16 cellular contexts compared by ENCODE assay signal in the genomic region with DNA sequence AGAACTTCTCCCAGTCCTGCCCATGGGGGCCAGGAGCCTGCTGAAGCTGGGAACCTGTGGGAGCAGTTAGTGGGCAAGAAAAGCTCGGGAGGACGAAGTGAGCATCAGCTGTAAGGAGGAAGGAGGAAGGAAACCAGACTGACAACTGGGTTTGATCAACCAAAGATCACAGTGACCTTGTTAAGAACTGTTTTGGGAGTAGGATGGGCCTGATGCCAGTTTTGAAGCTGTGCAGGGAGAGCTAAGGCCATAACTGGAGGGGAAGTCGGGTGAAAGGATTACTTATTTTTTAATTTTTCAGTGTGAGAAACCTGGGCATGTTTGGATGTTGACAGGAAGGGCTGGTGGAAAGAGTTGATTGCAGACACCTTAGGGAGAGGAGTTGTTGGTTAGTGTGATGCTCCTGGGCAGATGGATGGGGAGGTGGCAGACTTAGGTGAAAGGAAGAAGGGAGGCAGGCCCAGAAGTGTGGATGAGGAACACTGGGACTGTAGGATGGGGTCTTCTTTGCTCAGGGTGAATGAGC. TPM values are rescaled to one million over a fixed set of nuclear protein-coding genes. Genes with fewer than 3 reads are reported as not detected.
A peak's percentile ranks its signal among the peaks of the same experiment; 100 is the strongest.
DNase-seq lines count a peak whose midpoint lies in the region; ATAC-seq and TF ChIP-seq lines count a peak whose summit lies in the region.
"Had no signal": no experiment of that assay in that cellular context is flagged by ENCODE, and none has a peak within 500 bp of the region (broad histone marks: within the 10 kb centered on the region; RNA-seq: fewer than 3 reads in every experiment).

No MANE protein-coding gene starts in this region.

- CTCF ChIA-PET in activated CD8-positive, alpha-beta T cell treated with anti-CD3 and anti-CD28 coated beads for 36 hours (lab: Charles Lee) = no interaction called here
- CTCF ChIA-PET in activated CD8-positive, alpha-beta T cell treated with anti-CD3 and anti-CD28 coated beads, Interleukin-2, amount 10 ng/mL, durations not matched to agents 7 days and 5 days (lab: Charles Lee) = no interaction called here
- CTCF ChIA-PET in mammary epithelial cell (lab: Charles Lee; ENCODE audit: low non-redundant PET) = no interaction called here

- H3K9me3 ChIP-seq in mammary epithelial cell (replicated peaks; ENCODE audit: insufficient read depth, low read length) = no peaks in the 10 kb centered on the region
- no peaks in the 10 kb centered on the region for H3K9me3 ChIP-seq in hepatocyte (ENCODE audit: low read depth)
- no peaks in the 10 kb centered on the region for H3K9me3 ChIP-seq in suprapubic skin
- H3K9me3 ChIP-seq: left lung, pancreas had no signal

- ATAC-seq in activated CD8-positive, alpha-beta T cell treated with anti-CD3 and anti-CD28 coated beads for 36 hours = no peak
- no peak for ATAC-seq in activated CD8-positive, alpha-beta T cell treated with anti-CD3 and anti-CD28 coated beads, Interleukin-2, amount 10 ng/mL, durations not matched to agents 7 days and 5 days
- ATAC-seq in GM21515 (IDR thresholded peaks at IDR 0.05; ENCODE audit: unreplicated experiment) = no peak

- no peaks in the 10 kb centered on the region for H3K9me3 Mint-ChIP-seq in activated CD8-positive, alpha-beta T cell treated with anti-CD3 and anti-CD28 coated beads for 36 hours
- no peaks in the 10 kb centered on the region for H3K9me3 Mint-ChIP-seq in activated CD8-positive, alpha-beta T cell treated with anti-CD3 and anti-CD28 coated beads, Interleukin-2, amount 10 ng/mL, durations not matched to agents 7 days and 5 days (ENCODE audit: insufficient read depth)
- H3K9me3 Mint-ChIP-seq: IgD-negative memory B cell had no signal

- no peaks in the 10 kb centered on the region for H3K9me2 ChIP-seq in hepatocyte (replicated peaks; ENCODE audit: insufficient read depth)

- TF ChIP-seq CTCF in activated CD8-positive, alpha-beta T cell treated with anti-CD3 and anti-CD28 coated beads for 36 hours (IDR thresholded peaks at IDR 0.05) = no peak
- no peak for TF ChIP-seq CTCF in mammary epithelial cell (conservative IDR thresholded peaks at IDR 0.05 in 1 of 2, IDR thresholded peaks at IDR 0.05 in 1 of 2; ENCODE audit: extremely low read depth in 1 of 2, insufficient read depth in 1 of 2, low read depth in 1 of 2, low read length in 2 of 2)
- TF ChIP-seq CTCF in hepatocyte (IDR thresholded peaks at IDR 0.05; ENCODE audit: poor library complexity) = no peak
- TF ChIP-seq CTCF in suprapubic skin (IDR thresholded peaks at IDR 0.05) = no peak

- intact Hi-C loops in activated CD8-positive, alpha-beta T cell treated with anti-CD3 and anti-CD28 coated beads for 36 hours (cut with micrococcal nuclease) = no loop called here
- intact Hi-C loops in mammary epithelial cell (cut with micrococcal nuclease) = loop anchor here (5.0 kb wide), 1 partner anchor 56 kb away; no protein-coding TSS in a partner anchor

- no peak overlapping the region for H3K4me3 Mint-ChIP-seq in activated CD8-positive, alpha-beta T cell treated with anti-CD3 and anti-CD28 coated beads for 36 hours
- H3K4me3 Mint-ChIP-seq in activated CD8-positive, alpha-beta T cell treated with anti-CD3 and anti-CD28 coated beads, Interleukin-2, amount 10 ng/mL, durations not matched to agents 7 days and 5 days = no peak overlapping the region
- H3K4me3 Mint-ChIP-seq: IgD-negative memory B cell had no signal

- H4K20me1 ChIP-seq in mammary epithelial cell (ENCODE audit: insufficient read depth, low read length) (no peaks in the 10 kb centered on the region), hepatocyte (ENCODE audit: insufficient read depth, poor library complexity, severe bottlenecking) (no peaks in the 10 kb centered on the region)

- H3K27ac Mint-ChIP-seq in activated CD8-positive, alpha-beta T cell treated with anti-CD3 and anti-CD28 coated beads for 36 hours = peak overlapping the region; percentile 3
- no peak overlapping the region for H3K27ac Mint-ChIP-seq in activated CD8-positive, alpha-beta T cell treated with anti-CD3 and anti-CD28 coated beads, Interleukin-2, amount 10 ng/mL, durations not matched to agents 7 days and 5 days

- H3K36me3 ChIP-seq in mammary epithelial cell (ENCODE audit: insufficient read depth, low read length) = no peaks in the 10 kb centered on the region
- H3K36me3 ChIP-seq in hepatocyte (replicated peaks; ENCODE audit: insufficient read depth, low read depth) = no peaks in the 10 kb centered on the region
- H3K36me3 ChIP-seq in suprapubic skin = no peaks in the 10 kb centered on the region
- H3K36me3 ChIP-seq: left lung, pancreas had no signal

- peak overlapping the region; percentile 64 for H2AFZ ChIP-seq in mammary epithelial cell (ENCODE audit: low read depth, low read length)
- H2AFZ ChIP-seq in hepatocyte = no peak overlapping the region

- TF ChIP-seq POLR2A in suprapubic skin (IDR thresholded peaks at IDR 0.05) = no peak

- peak overlapping the region; percentile 59 for H3K4me2 ChIP-seq in mammary epithelial cell (ENCODE audit: insufficient read depth, low read depth, low read length)
- no peak overlapping the region for H3K4me2 ChIP-seq in hepatocyte

- no peak for DNase-seq in activated CD8-positive, alpha-beta T cell treated with anti-CD3 and anti-CD28 coated beads for 36 hours
- DNase-seq in activated CD8-positive, alpha-beta T cell treated with anti-CD3 and anti-CD28 coated beads, Interleukin-2, amount 10 ng/mL, durations not matched to agents 7 days and 5 days = no peak
- DNase-seq in mammary epithelial cell = no peak
- DNase-seq in hepatocyte (ENCODE audit: low spot score) = no peak
- no peak for DNase-seq in suprapubic skin (ENCODE audit: low spot score in 2 of 2)
- no peak for DNase-seq in SHP77 (lab: John Stamatoyannopoulos, UW)
- DNase-seq in cerebellar cortex (ENCODE audit: low spot score) = no peak
- DNase-seq: activated CD4-positive, alpha-beta T cell treated with anti-CD3 and anti-CD28 coated beads, Interleukin-2, amount 50 U/mL, for 48 hours; activated naive CD4-positive, alpha-beta T cell treated with anti-CD3 and anti-CD28 coated beads, Interleukin-2, amount 50 U/mL, for 16 hours; cortex of kidney; glutamatergic neuron; left lung; NCI-H187 had no signal

- dilution Hi-C loops in mammary epithelial cell (cut with HindIII; ENCODE audit: low sequenced_read_pairs) = no loop called here

- no peaks in the 10 kb centered on the region for H3K36me3 Mint-ChIP-seq in activated CD8-positive, alpha-beta T cell treated with anti-CD3 and anti-CD28 coated beads for 36 hours (ENCODE audit: low read depth)
- H3K36me3 Mint-ChIP-seq in activated CD8-positive, alpha-beta T cell treated with anti-CD3 and anti-CD28 coated beads, Interleukin-2, amount 10 ng/mL, durations not matched to agents 7 days and 5 days (ENCODE audit: low read depth) = no peaks in the 10 kb centered on the region
- H3K36me3 Mint-ChIP-seq: IgD-negative memory B cell had no signal

- H3K27me3 ChIP-seq in mammary epithelial cell (ENCODE audit: insufficient read depth, low read length) (no peaks in the 10 kb centered on the region), hepatocyte (no peaks in the 10 kb centered on the region), suprapubic skin (no peaks in the 10 kb centered on the region)
- H3K27me3 ChIP-seq: left lung, pancreas had no signal

- POLR2A ChIA-PET in activated CD8-positive, alpha-beta T cell treated with anti-CD3 and anti-CD28 coated beads for 36 hours (lab: Charles Lee) = no interaction called here
- POLR2A ChIA-PET in activated CD8-positive, alpha-beta T cell treated with anti-CD3 and anti-CD28 coated beads, Interleukin-2, amount 10 ng/mL, durations not matched to agents 7 days and 5 days (lab: Charles Lee) = no interaction called here

- peaks cover 2% of the 10 kb centered on the region for H3K27me3 Mint-ChIP-seq in activated CD8-positive, alpha-beta T cell treated with anti-CD3 and anti-CD28 coated beads for 36 hours
- no peaks in the 10 kb centered on the region for H3K27me3 Mint-ChIP-seq in activated CD8-positive, alpha-beta T cell treated with anti-CD3 and anti-CD28 coated beads, Interleukin-2, amount 10 ng/mL, durations not matched to agents 7 days and 5 days (ENCODE audit: low read depth)

- TF ChIP-seq EP300 in suprapubic skin (IDR thresholded peaks at IDR 0.05) = no peak

- in situ Hi-C loops in mammary epithelial cell (cut with MboI; ENCODE audit: low sequenced_read_pairs in 2 of 2) = no loop called here

- H3K4me1 Mint-ChIP-seq in activated CD8-positive, alpha-beta T cell treated with anti-CD3 and anti-CD28 coated beads for 36 hours (ENCODE audit: low read depth) = no peaks in the 10 kb centered on the region
- H3K4me1 Mint-ChIP-seq in activated CD8-positive, alpha-beta T cell treated with anti-CD3 and anti-CD28 coated beads, Interleukin-2, amount 10 ng/mL, durations not matched to agents 7 days and 5 days (ENCODE audit: low read depth) = no peaks in the 10 kb centered on the region

- WGBS in mammary epithelial cell (ENCODE audit: low coverage, missing lambda C conversion rate) = 68% methylated on average over 3 of the region's 3 CpGs
- 84% methylated on average over 3 of the region's 3 CpGs for WGBS in hepatocyte (ENCODE audit: low lambda C conversion rate, missing lambda C conversion rate)
- whole genome bisulfite sequencing in suprapubic skin = 56% methylated on average over 3 of the region's 3 CpGs

- H3K27ac ChIP-seq in mammary epithelial cell (ENCODE audit: insufficient read depth, low read depth, low read length) (peak overlapping the region; percentile 26), hepatocyte (peak overlapping the region; percentile 49), suprapubic skin (peak overlapping the region; percentile 85)

- TSS peak; percentile 54 for BruUV-seq in mammary epithelial cell (replicated peaks; lab: Mats Ljungman, UMichigan)

- no peak overlapping the region for H3K4me3 ChIP-seq in mammary epithelial cell (replicated peaks in 1 of 3; ENCODE audit: insufficient read depth in 1 of 3, low read depth in 2 of 3, low read length in 3 of 3)
- H3K4me3 ChIP-seq in hepatocyte = no peak overlapping the region
- peak overlapping the region; percentile 16 for H3K4me3 ChIP-seq in suprapubic skin
- H3K4me3 ChIP-seq: pancreas had no signal

- no peak overlapping the region for H3K9ac ChIP-seq in mammary epithelial cell (ENCODE audit: insufficient read depth, low read length)

- H3K4me1 ChIP-seq in mammary epithelial cell (ENCODE audit: insufficient read depth, low read length) (peaks cover 16% of the 10 kb centered on the region), hepatocyte (ENCODE audit: insufficient read depth) (peaks cover 6% of the 10 kb centered on the region), suprapubic skin (peaks cover 24% of the 10 kb centered on the region)

- H3K79me2 ChIP-seq in mammary epithelial cell (ENCODE audit: insufficient read depth, low read length) = no peaks in the 10 kb centered on the region
- no peaks in the 10 kb centered on the region for H3K79me2 ChIP-seq in hepatocyte

RNA-seq across cellular contexts. Expression of a gene that starts 58.3 kb away (rescaled TPM):
- 1 to 10 TPM; 1.6 to 1.7 TPM for total RNA-seq in activated CD8-positive, alpha-beta T cell treated with anti-CD3 and anti-CD28 coated beads for 36 hours
- total RNA-seq in activated CD8-positive, alpha-beta T cell treated with anti-CD3 and anti-CD28 coated beads, Interleukin-2, amount 10 ng/mL, durations not matched to agents 7 days and 5 days = 1 to 10 TPM; 1.5 to 1.9 TPM
- total RNA-seq in mammary epithelial cell = 10 to 100 TPM; 20.5 to 52.5 TPM
- polyA plus RNA-seq in mammary epithelial cell = 10.1 TPM
- polyA minus RNA-seq in mammary epithelial cell = 8.6 TPM
- 59.8 and 66.8 TPM in 2 replicates for total RNA-seq in hepatocyte
- 35.0 and 41.8 TPM in 2 replicates for polyA plus RNA-seq in hepatocyte
- total RNA-seq in suprapubic skin = 1,000 to 10,000 TPM in 1 of 4 donors, 100 to 1,000 TPM in 3; 613 to 1,231 (median 708) TPM

Comparison
In these comparisons a context has a peak if more than half of its experiments do, and no peak if none do; other contexts are left out.
1. H3K27ac ChIP-seq: peak in every context shown above with its lines; median percentile 85 in suprapubic skin; 49 in hepatocyte; 26 in mammary epithelial cell.